8 cellular contexts compared by ENCODE assay signal in genomic region chr9:121213136-121213806, GRCh38. TPM values are rescaled to one million over a fixed set of nuclear protein-coding genes. Genes with fewer than 3 reads are reported as not detected.
DNase-seq lines count a peak whose midpoint lies in the region; ATAC-seq and TF ChIP-seq lines count a peak whose summit lies in the region.

No MANE protein-coding gene starts in this region.

- peak; percentile 99 for TF ChIP-seq CTCF in epithelial cell of esophagus (IDR thresholded peaks at IDR 0.05; ENCODE audit: insufficient read depth, low read depth, low read length, missing control alignments)

- DNase-seq in DMS79 treated with DMSO at 0.1 percent for 48 hours (lab: John Stamatoyannopoulos, UW) (peak; percentile 82), HS-5 (ENCODE audit: low read depth) (peak; percentile 55), NOMO-1 treated with dmso at 0.1 percent for 144 hours (lab: John Stamatoyannopoulos, UW; ENCODE audit: unreplicated experiment) (peak; percentile 43), epithelial cell of esophagus (ENCODE audit: low read depth) (peak; percentile 89), mucosa of gallbladder (ENCODE audit: low spot score) (peak; percentile 91)
- DNase-seq in activated CD8-positive, alpha-beta memory T cell treated with anti-CD3 and anti-CD28 coated beads, Interleukin-2, amount 50 U/mL, for 24 hours (ENCODE audit: extremely low read depth), result peak; percentile 37
- DNase-seq in stimulated activated CD8-positive, alpha-beta memory T cell treated with anti-CD3 and anti-CD28 coated beads, Interleukin-2, amount 100 ng/mL, for 1 hour (ENCODE audit: low read depth in 2 of 2), result peak; percentile 14 to 41

- no peak overlapping the region for H3K4me3 ChIP-seq in epithelial cell of esophagus (ENCODE audit: low read length)

- ATAC-seq in GM21381 (IDR thresholded peaks at IDR 0.05; ENCODE audit: unreplicated experiment), result no peak

RNA-seq across cellular contexts. Expression of gene RAB14, which starts 11.6 kb away (rescaled TPM):
- total RNA-seq in mucosa of gallbladder, result 72.3 TPM

RNA-seq across cellular contexts. Expression of gene GSN, which starts 54.7 kb away (rescaled TPM):
- total RNA-seq in mucosa of gallbladder, result 521 TPM

Comparison
In these comparisons a context has a peak if more than half of its experiments do, and no peak if none do; other contexts are left out.
1. DNase-seq: peak in every context shown above with its lines; median percentile 91 in mucosa of gallbladder; 89 in epithelial cell of esophagus; 82 in DMS79 treated with DMSO at 0.1 percent for 48 hours; 55 in HS-5; 43 in NOMO-1 treated with dmso at 0.1 percent for 144 hours; 37 in activated CD8-positive, alpha-beta memory T cell treated with anti-CD3 and anti-CD28 coated beads, Interleukin-2, amount 50 U/mL, for 24 hours; 28 in stimulated activated CD8-positive, alpha-beta memory T cell treated with anti-CD3 and anti-CD28 coated beads, Interleukin-2, amount 100 ng/mL, for 1 hour.